Comparison of ENCODE assay signal across 19 cellular contexts in genomic region chr13:99941911-99942310, GRCh38. TPM values are rescaled to one million over a fixed set of nuclear protein-coding genes. Genes with fewer than 3 reads are reported as not detected.
DNase-seq lines count a peak whose midpoint lies in the region; ATAC-seq and TF ChIP-seq lines count a peak whose summit lies in the region.
"Had no signal": no experiment of that assay in that cellular context is flagged by ENCODE, and none has a peak within 500 bp of the region (broad histone marks: within the 10 kb centered on the region; RNA-seq: fewer than 3 reads in every experiment).

No MANE protein-coding gene starts in this region.

- H3K36me3 Mint-ChIP-seq in WTC11, result no peaks in the 10 kb centered on the region
- H3K36me3 Mint-ChIP-seq: CD14-positive monocyte; CD8-positive, alpha-beta memory T cell had no signal

- no peak overlapping the region for H3K4me3 Mint-ChIP-seq in WTC11
- H3K4me3 Mint-ChIP-seq: B cell; CD14-positive monocyte; CD4-positive, alpha-beta T cell; CD8-positive, alpha-beta memory T cell had no signal

- POLR2A ChIA-PET in WTC11 (lab: Charles Lee), result no interaction called here

- peaks cover 14% of the 10 kb centered on the region for H3K4me1 Mint-ChIP-seq in WTC11
- H3K4me1 Mint-ChIP-seq: B cell; CD14-positive monocyte; CD8-positive, alpha-beta memory T cell had no signal

- no peaks in the 10 kb centered on the region; the same call in 1 of the 2 replicates for H3K27me3 Mint-ChIP-seq in WTC11 (ENCODE audit: low read depth)

- CTCF ChIA-PET in WTC11 (lab: Charles Lee), result interaction anchor here (3.5 kb wide), 1 partner anchor 14 kb away, joined by 11 read pairs; no protein-coding TSS in a partner anchor

- no peak for ATAC-seq in WTC11
- peak; percentile 48 for ATAC-seq in left colon
- ATAC-seq: GM12878 had no signal

- no peaks in the 10 kb centered on the region for H3K9me3 Mint-ChIP-seq in WTC11
- H3K9me3 Mint-ChIP-seq: CD4-positive, alpha-beta T cell; CD8-positive, alpha-beta memory T cell had no signal

- intact Hi-C loops in left colon (cut with DNase I, micrococcal nuclease), result no loop called here

- no peak for TF ChIP-seq CTCF in WTC11 (IDR thresholded peaks at IDR 0.05)

- peak; percentile 28 for DNase-seq in activated effector memory CD4-positive, alpha-beta T cell treated with anti-CD3 and anti-CD28 coated beads, Interleukin-2, amount 50 U/mL, for 16 hours
- no peak for DNase-seq in activated effector memory CD4-positive, alpha-beta T cell treated with Interleukin-2 at 50 U/mL for 16 hours
- DNase-seq in WTC11 (ENCODE audit: low spot score) (no peak), left colon (no peak), epidermal melanocyte (ENCODE audit: insufficient read length, low spot score) (no peak), nucleus accumbens (lab: John Stamatoyannopoulos, UW) (no peak), T-helper 9 cell (no peak)
- DNase-seq: CD4-positive, alpha-beta T cell; CD8-positive, alpha-beta memory T cell; DMS 273 treated with DMSO at 0.1 percent for 48 hours; DMS79; EL; GDM1; GM23248; H7; HCEC 1CT had no signal

- H3K27ac Mint-ChIP-seq in WTC11, result peak overlapping the region; percentile 7; the same call in 1 of the 2 replicates
- H3K27ac Mint-ChIP-seq: B cell; CD4-positive, alpha-beta T cell had no signal

TF ChIP-seq in WTC11, 78 proteins besides CTCF, POLR2A, EP300 and RAD21:
- TF ChIP-seq ZNF425 (CRISPR knock-in tag; conservative IDR thresholded peaks at IDR 0.05) (no peak), TCF7 (CRISPR knock-in tag; IDR thresholded peaks at IDR 0.05; ENCODE audit: low read depth) (no peak), ATF6 (CRISPR knock-in tag; IDR thresholded peaks at IDR 0.05) (no peak), HMGXB4 (CRISPR knock-in tag; IDR thresholded peaks at IDR 0.05) (no peak), CDX4 (CRISPR knock-in tag; IDR thresholded peaks at IDR 0.05; ENCODE audit: borderline replicate concordance) (no peak), SMAD3 (CRISPR knock-in tag; IDR thresholded peaks at IDR 0.05; ENCODE audit: borderline replicate concordance) (no peak), EMX1 (CRISPR knock-in tag; IDR thresholded peaks at IDR 0.05) (no peak)

RNA-seq across cellular contexts. Expression of gene ZIC5, which starts 29.7 kb away (rescaled TPM):
- total RNA-seq in WTC11 (2021) (46.4 to 51.6 TPM (median 51.1 TPM) in 3 replicates), left colon (not detected)
- total RNA-seq: B cell; CD4-positive, alpha-beta T cell; CD8-positive, alpha-beta memory T cell; GM12878; GM23248 had no signal

RNA-seq across cellular contexts. Expression of gene ZIC2, which starts 39.7 kb away (rescaled TPM):
- total RNA-seq in WTC11 (2021) (344 to 379 TPM (median 376 TPM) in 3 replicates), left colon (under 1 TPM; 0.08 to 0.27 TPM)
- total RNA-seq: B cell; CD4-positive, alpha-beta T cell; CD8-positive, alpha-beta memory T cell; GM12878; GM23248 had no signal

Comparison
In these comparisons a context has a peak if more than half of its experiments do, and no peak if none do; other contexts are left out.
1. RNA of gene ZIC5, which starts 29.7 kb away (total RNA-seq): 46.4 to 51.6 TPM in WTC11; not detected in left colon; every median in the first group is over 10 times any median in the second.
2. RNA of gene ZIC2, which starts 39.7 kb away (total RNA-seq): 344 to 379 TPM in WTC11; 0.08 to 0.27 TPM in left colon; every median in the first group is over 100 times any median in the second.